Comparison of ENCODE assay signal across 29 cellular contexts in genomic region chr22:16925407-16925966, GRCh38.
"Had no signal": no experiment of that assay in that cellular context is flagged by ENCODE, and none has a peak within 500 bp of the region (broad histone marks: within the 10 kb centered on the region; RNA-seq: fewer than 3 reads in every experiment).

No MANE protein-coding gene starts in this region.

- H3K27ac ChIP-seq: ascending aorta, cardiac muscle cell, VCaP had no signal

- ATAC-seq: activated CD4-positive, alpha-beta T cell treated with anti-CD3 and anti-CD28 coated beads for 36 hours; activated CD8-positive, alpha-beta memory T cell treated with anti-CD3 and anti-CD28 coated beads, Interleukin-2, amount 10 ng/mL, durations not matched to agents 7 days and 5 days; activated CD8-positive, alpha-beta T cell treated with anti-CD3 and anti-CD28 coated beads, Interleukin-2, amount 10 ng/mL, durations not matched to agents 7 days and 5 days; activated naive CD8-positive, alpha-beta T cell treated with anti-CD3 and anti-CD28 coated beads, Interleukin-2, amount 50 U/mL, for 24 hours had no signal

- H3K36me3 ChIP-seq: ascending aorta, cardiac muscle cell had no signal

- H3K4me3 ChIP-seq: ascending aorta, cardiac muscle cell had no signal

- DNase-seq: activated B cell treated with CpG ODN at 0.5 μM for 24 hours; activated CD4-positive, alpha-beta memory T cell treated with anti-CD3 and anti-CD28 coated beads, Interleukin-2, amount 10 ng/mL, durations not matched to agents 7 days and 5 days; activated CD4-positive, alpha-beta T cell treated with anti-CD3 and anti-CD28 coated beads for 1 hour; activated CD4-positive, alpha-beta T cell treated with anti-CD3 and anti-CD28 coated beads for 36 hours; activated CD4-positive, alpha-beta T cell treated with anti-CD3 and anti-CD28 coated beads for 48 hours; activated CD4-positive, alpha-beta T cell treated with anti-CD3 and anti-CD28 coated beads, Interleukin-2, amount 10 ng/mL, durations not matched to agents 7 days and 5 days; activated CD4-positive, alpha-beta T cell treated with anti-CD3 and anti-CD28 coated beads, Interleukin-2, amount 50 U/mL, for 48 hours; activated CD8-positive, alpha-beta memory T cell treated with anti-CD3 and anti-CD28 coated beads for 24 hours; activated CD8-positive, alpha-beta memory T cell treated with anti-CD3 and anti-CD28 coated beads, Interleukin-2, amount 10 ng/mL, durations not matched to agents 7 days and 5 days; activated CD8-positive, alpha-beta memory T cell treated with anti-CD3 and anti-CD28 coated beads, Interleukin-2, amount 50 U/mL, for 48 hours; activated CD8-positive, alpha-beta T cell treated with anti-CD3 and anti-CD28 coated beads, Interleukin-2, amount 10 ng/mL, durations not matched to agents 7 days and 5 days; activated effector memory CD4-positive, alpha-beta T cell treated with Interleukin-2 at 50 U/mL for 16 hours; activated gamma-delta T cell; activated naive CD4-positive, alpha-beta T cell treated with anti-CD3 and anti-CD28 coated beads, Interleukin-2, amount 10 ng/mL, durations not matched to agents 7 days and 5 days; activated naive CD4-positive, alpha-beta T cell treated with Interleukin-2 at 50 U/mL for 16 hours; activated naive CD8-positive, alpha-beta T cell treated with anti-CD3 and anti-CD28 coated beads, Interleukin-2, amount 10 ng/mL, durations not matched to agents 7 days and 5 days; activated naive CD8-positive, alpha-beta T cell treated with anti-CD3 and anti-CD28 coated beads, Interleukin-2, amount 50 U/mL, for 24 hours; activated T-cell treated with anti-CD3 and anti-CD28 coated beads, Interleukin-2, amount 50 U/mL, for 24 hours; activated T-cell treated with anti-CD3 and anti-CD28 coated beads, Interleukin-2, amount 50 U/mL, for 48 hours; amygdala; anterior cingulate cortex; caudate nucleus; cerebellar nuclear complex; T-helper 9 cell had no signal

- H3K4me1 ChIP-seq: ascending aorta had no signal

- FAIRE-seq: bronchial epithelial cell, TTC549 had no signal

- H3K27me3 ChIP-seq: ascending aorta, cardiac muscle cell had no signal

- H3K9me3 ChIP-seq: ascending aorta had no signal
